In genomic region chr3:47421741-47422649, GRCh38 we compare ENCODE assay signal across 8 cellular contexts. TPM values are rescaled to one million over a fixed set of nuclear protein-coding genes. Genes with fewer than 3 reads are reported as not detected.
DNase-seq lines count a peak whose midpoint lies in the region; ATAC-seq and TF ChIP-seq lines count a peak whose summit lies in the region.

No MANE protein-coding gene starts in this region.

- H3K9ac ChIP-seq in fibroblast of lung (ENCODE audit: insufficient read depth, low read length): no peak overlapping the region

- H3K27me3 Mint-ChIP-seq in WTC11 (ENCODE audit: low read depth): no peaks in the 10 kb centered on the region

- no peak overlapping the region for H3K4me3 ChIP-seq in fibroblast of lung (replicated peaks in 1 of 4; ENCODE audit: control extremely low read depth in 1 of 4, insufficient read depth in 1 of 4, low read depth in 3 of 4, low read length in 4 of 4)

- peak; percentile 12; the same call in 1 of the 2 replicates for ATAC-seq in WTC11
- no peak for ATAC-seq in HG02973 (IDR thresholded peaks at IDR 0.05; ENCODE audit: unreplicated experiment)
- ATAC-seq in GM21619 (IDR thresholded peaks at IDR 0.05; ENCODE audit: unreplicated experiment): no peak

- H3K79me2 ChIP-seq in fibroblast of lung (ENCODE audit: control insufficient read depth, insufficient read depth, low read length): no peaks in the 10 kb centered on the region

- intact Hi-C loops in posterior vena cava (cut with DNase I): loop anchor here (5.0 kb wide), 1 partner anchor 55 kb away; the partner anchor contains the start of gene SCAP (in 2 of the 2)

- no peaks in the 10 kb centered on the region for H3K9me3 ChIP-seq in fibroblast of lung (ENCODE audit: control insufficient read depth, insufficient read depth, low read depth, low read length)

- H3K4me2 ChIP-seq in fibroblast of lung (ENCODE audit: extremely low read depth, insufficient read depth, low read length): no peak overlapping the region

- H3K36me3 Mint-ChIP-seq in WTC11: peaks cover 29% of the 10 kb centered on the region

- H3K4me3 Mint-ChIP-seq in WTC11: no peak overlapping the region

- POLR2A ChIA-PET in WTC11 (lab: Charles Lee): interaction anchor here (1.1 kb wide), 1 partner anchor 53 kb away, joined by 3 read pairs; the partner anchor contains the start of gene SCAP

- H3K27me3 ChIP-seq in fibroblast of lung (ENCODE audit: control insufficient read depth, insufficient read depth, low read length): no peaks in the 10 kb centered on the region

- H3K27ac ChIP-seq in fibroblast of lung (ENCODE audit: insufficient read depth, low read length): no peak overlapping the region

- no peaks in the 10 kb centered on the region for H4K20me1 ChIP-seq in fibroblast of lung (ENCODE audit: control insufficient read depth, extremely low read depth, insufficient read depth, low read length)

- peaks cover 4% of the 10 kb centered on the region; the same call in 1 of the 2 replicates for H3K4me1 Mint-ChIP-seq in WTC11

- H3K4me1 ChIP-seq in fibroblast of lung (ENCODE audit: control insufficient read depth, extremely low read depth, insufficient read depth, low read length): no peaks in the 10 kb centered on the region

- 0 out of 2 replicates have a peak, but pooled peaks cover under 1% of the 10 kb centered on the region for H3K9me3 Mint-ChIP-seq in WTC11

- CTCF ChIA-PET in WTC11 (lab: Charles Lee): interaction anchor here (0.6 to 3.5 kb wide), 39 partner anchors 9 to 416 kb away, joined by 3 to 49 read pairs (median 6); partner anchors contain the start of genes ELP6, PTPN23 and SCAP

- no peak overlapping the region for H3K27ac Mint-ChIP-seq in WTC11

- TF ChIP-seq CTCF in WTC11 (IDR thresholded peaks at IDR 0.05) (no peak), fibroblast of lung (conservative IDR thresholded peaks at IDR 0.05 in 1 of 2, IDR thresholded peaks at IDR 0.05 in 1 of 2; ENCODE audit: low read depth in 1 of 2, low read length in 2 of 2) (peak; percentile 8 to 27)

- no peak overlapping the region for H2AFZ ChIP-seq in fibroblast of lung (ENCODE audit: low read length)

- peaks cover 6% of the 10 kb centered on the region for H3K36me3 ChIP-seq in fibroblast of lung (ENCODE audit: control insufficient read depth, insufficient read depth, low read length)

- peak; percentile 50 for DNase-seq in AG20443 (ENCODE audit: low spot score)
- DNase-seq in HCEC 1CT: peak; percentile 37
- DNase-seq in WTC11 (ENCODE audit: low spot score): no peak
- peak in 1 of 2 donors; percentile 22 for DNase-seq in fibroblast of lung (ENCODE audit: low read depth in 2 of 2)
- peak; percentile 79 for DNase-seq in posterior vena cava (ENCODE audit: low spot score)
- no peak for DNase-seq in middle frontal gyrus (ENCODE audit: extremely low spot score, low spot score)

TF ChIP-seq in WTC11, 78 proteins besides CTCF, POLR2A, EP300 and RAD21 (continues in another document):
- TF ChIP-seq ELF4 (CRISPR knock-in tag; IDR thresholded peaks at IDR 0.05; ENCODE audit: low read depth) (no peak), TCF7 (CRISPR knock-in tag; IDR thresholded peaks at IDR 0.05; ENCODE audit: low read depth) (no peak), PRDM15 (CRISPR knock-in tag; IDR thresholded peaks at IDR 0.05) (no peak), E2F4 (CRISPR knock-in tag; IDR thresholded peaks at IDR 0.05; ENCODE audit: borderline replicate concordance, low read depth) (no peak), GABPB1 (CRISPR knock-in tag; IDR thresholded peaks at IDR 0.05) (no peak), ZNF138 (CRISPR knock-in tag; conservative IDR thresholded peaks at IDR 0.05) (no peak), ZNF671 (CRISPR knock-in tag; IDR thresholded peaks at IDR 0.05) (no peak), ZNF219 (CRISPR knock-in tag; IDR thresholded peaks at IDR 0.05; ENCODE audit: borderline replicate concordance) (no peak), MXD4 (CRISPR knock-in tag; IDR thresholded peaks at IDR 0.05; ENCODE audit: borderline replicate concordance) (no peak), FOXP4 (CRISPR knock-in tag; IDR thresholded peaks at IDR 0.05) (no peak), CBFB (CRISPR knock-in tag; IDR thresholded peaks at IDR 0.05; ENCODE audit: low read depth) (no peak), TP53 (CRISPR knock-in tag; IDR thresholded peaks at IDR 0.05) (no peak), JUN (CRISPR knock-in tag; IDR thresholded peaks at IDR 0.05) (no peak), ZBTB43 (CRISPR knock-in tag; IDR thresholded peaks at IDR 0.05) (no peak), NFYB (CRISPR knock-in tag; conservative IDR thresholded peaks at IDR 0.05; ENCODE audit: low read depth) (no peak), CREB1 (CRISPR knock-in tag; IDR thresholded peaks at IDR 0.05) (no peak), ZNF232 (CRISPR knock-in tag; IDR thresholded peaks at IDR 0.05) (no peak)

RNA-seq across cellular contexts. Expression of gene PTPN23, which starts 41.2 kb away (rescaled TPM):
- total RNA-seq in WTC11 (2021) (44.1 to 53.5 TPM (median 49.8 TPM) in 3 replicates), fibroblast of lung (11.6 and 19.7 TPM in 2 replicates), posterior vena cava (10 to 100 TPM; 30.8 to 32.4 TPM)
- 1.5 and 2.7 TPM in 2 replicates for polyA plus RNA-seq in fibroblast of lung
- 27.4 and 30.1 TPM in 2 replicates for polyA plus RNA-seq in fibroblast of lung (2012)
- polyA minus RNA-seq in fibroblast of lung (ENCODE audit: low replicate concordance): 38.7 and 46.1 TPM in 2 replicates

RNA-seq across cellular contexts. Expression of gene SCAP, which starts 53.7 kb away (rescaled TPM):
- total RNA-seq in WTC11 (2021) (115 to 117 TPM (median 117 TPM) in 3 replicates), fibroblast of lung (51.6 and 67.7 TPM in 2 replicates), posterior vena cava (10 to 100 TPM; 49.8 to 50.8 TPM)
- 13.6 and 16.7 TPM in 2 replicates for polyA plus RNA-seq in fibroblast of lung
- polyA plus RNA-seq in fibroblast of lung (2012): 29.2 and 35.7 TPM in 2 replicates
- polyA minus RNA-seq in fibroblast of lung (ENCODE audit: low replicate concordance): 162 and 170 TPM in 2 replicates

Comparison
In these comparisons a context has a peak if more than half of its experiments do, and no peak if none do; other contexts are left out.
1. DNase-seq: peak in AG20443 (single experiment), HCEC 1CT (single experiment) and posterior vena cava (single experiment); none in WTC11 (single experiment) and middle frontal gyrus (single experiment).